Comparison of ENCODE assay signal across 1 cellular context in genomic region chr7:92588561-92588960, GRCh38.
A peak's percentile ranks its signal among the peaks of the same experiment; 100 is the strongest.
TF ChIP-seq lines count a peak whose summit lies in the region.

No MANE protein-coding gene starts in this region.

TF ChIP-seq in HepG2, 621 proteins besides CTCF, POLR2A, EP300 and RAD21:
- TF ChIP-seq CSRNP2 (CRISPR knock-in tag; conservative IDR thresholded peaks at IDR 0.05; ENCODE audit: low read depth) (no peak), NR2F6 (IDR thresholded peaks at IDR 0.05) (no peak), NR2F6 (CRISPR knock-in tag; IDR thresholded peaks at IDR 0.05) (no peak), ZBTB38 (CRISPR knock-in tag; IDR thresholded peaks at IDR 0.05) (peak; percentile 34; the same call in 1 of the 2 replicates), RFX1 (IDR thresholded peaks at IDR 0.05) (no peak), ZKSCAN5 (CRISPR knock-in tag; IDR thresholded peaks at IDR 0.05) (no peak), ZNF160 (CRISPR knock-in tag; IDR thresholded peaks at IDR 0.05) (no peak), SIX4 (CRISPR knock-in tag; IDR thresholded peaks at IDR 0.05) (no peak), CEBPB (IDR thresholded peaks at IDR 0.05; ENCODE audit: borderline replicate concordance, low read depth, low read length) (peak; percentile 31; the same call in 1 of the 2 replicates)
